Comparison of ENCODE assay signal across 2 cellular contexts in the genomic region with DNA sequence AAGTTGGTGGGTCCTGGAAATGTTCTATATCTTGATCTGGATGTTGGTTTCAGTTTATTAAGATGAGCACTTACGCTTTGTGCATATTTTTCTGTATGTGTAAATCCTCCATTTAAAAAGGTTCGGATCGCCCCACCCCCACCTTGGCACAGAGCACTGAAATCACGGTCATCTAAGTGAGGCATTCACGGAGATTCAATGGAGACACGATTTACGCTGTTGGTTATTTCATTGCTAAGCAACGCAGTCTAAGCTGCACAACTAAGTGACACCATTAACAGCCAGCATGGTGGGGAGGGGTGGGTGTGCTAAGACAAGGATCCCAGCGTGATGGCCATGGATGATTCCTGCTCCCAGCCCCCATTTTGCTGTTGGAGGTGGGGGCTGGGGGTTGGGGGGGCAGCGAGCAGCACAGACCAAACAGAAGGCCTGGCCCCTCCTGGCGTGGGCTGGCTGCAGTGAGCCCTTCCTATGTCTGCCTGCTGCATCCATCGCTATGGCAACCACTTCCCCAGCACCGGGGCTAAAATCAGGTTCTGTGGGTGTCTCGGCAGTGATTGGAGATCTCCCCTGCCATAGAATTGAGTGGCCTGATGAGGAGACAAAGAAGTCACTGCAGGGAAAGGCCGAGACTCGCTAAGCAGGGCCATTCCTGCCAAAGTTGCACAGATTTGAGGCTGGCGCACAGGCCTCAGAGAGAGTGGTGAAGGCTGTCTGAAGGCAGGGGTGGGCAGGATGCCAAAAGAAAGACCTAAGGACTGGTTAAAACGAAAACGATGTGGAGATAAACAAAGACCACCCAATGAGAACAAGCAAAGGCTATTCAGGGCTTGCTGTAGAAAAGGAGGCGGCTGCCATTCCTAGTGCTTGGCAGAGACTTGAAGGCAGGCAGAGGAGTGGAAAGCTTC.
TF ChIP-seq lines count a peak whose summit lies in the region.

No MANE protein-coding gene starts in this region.

TF ChIP-seq in HEK293, 187 proteins besides CTCF, POLR2A, EP300 and RAD21:
- TF ChIP-seq, protein P1, sequence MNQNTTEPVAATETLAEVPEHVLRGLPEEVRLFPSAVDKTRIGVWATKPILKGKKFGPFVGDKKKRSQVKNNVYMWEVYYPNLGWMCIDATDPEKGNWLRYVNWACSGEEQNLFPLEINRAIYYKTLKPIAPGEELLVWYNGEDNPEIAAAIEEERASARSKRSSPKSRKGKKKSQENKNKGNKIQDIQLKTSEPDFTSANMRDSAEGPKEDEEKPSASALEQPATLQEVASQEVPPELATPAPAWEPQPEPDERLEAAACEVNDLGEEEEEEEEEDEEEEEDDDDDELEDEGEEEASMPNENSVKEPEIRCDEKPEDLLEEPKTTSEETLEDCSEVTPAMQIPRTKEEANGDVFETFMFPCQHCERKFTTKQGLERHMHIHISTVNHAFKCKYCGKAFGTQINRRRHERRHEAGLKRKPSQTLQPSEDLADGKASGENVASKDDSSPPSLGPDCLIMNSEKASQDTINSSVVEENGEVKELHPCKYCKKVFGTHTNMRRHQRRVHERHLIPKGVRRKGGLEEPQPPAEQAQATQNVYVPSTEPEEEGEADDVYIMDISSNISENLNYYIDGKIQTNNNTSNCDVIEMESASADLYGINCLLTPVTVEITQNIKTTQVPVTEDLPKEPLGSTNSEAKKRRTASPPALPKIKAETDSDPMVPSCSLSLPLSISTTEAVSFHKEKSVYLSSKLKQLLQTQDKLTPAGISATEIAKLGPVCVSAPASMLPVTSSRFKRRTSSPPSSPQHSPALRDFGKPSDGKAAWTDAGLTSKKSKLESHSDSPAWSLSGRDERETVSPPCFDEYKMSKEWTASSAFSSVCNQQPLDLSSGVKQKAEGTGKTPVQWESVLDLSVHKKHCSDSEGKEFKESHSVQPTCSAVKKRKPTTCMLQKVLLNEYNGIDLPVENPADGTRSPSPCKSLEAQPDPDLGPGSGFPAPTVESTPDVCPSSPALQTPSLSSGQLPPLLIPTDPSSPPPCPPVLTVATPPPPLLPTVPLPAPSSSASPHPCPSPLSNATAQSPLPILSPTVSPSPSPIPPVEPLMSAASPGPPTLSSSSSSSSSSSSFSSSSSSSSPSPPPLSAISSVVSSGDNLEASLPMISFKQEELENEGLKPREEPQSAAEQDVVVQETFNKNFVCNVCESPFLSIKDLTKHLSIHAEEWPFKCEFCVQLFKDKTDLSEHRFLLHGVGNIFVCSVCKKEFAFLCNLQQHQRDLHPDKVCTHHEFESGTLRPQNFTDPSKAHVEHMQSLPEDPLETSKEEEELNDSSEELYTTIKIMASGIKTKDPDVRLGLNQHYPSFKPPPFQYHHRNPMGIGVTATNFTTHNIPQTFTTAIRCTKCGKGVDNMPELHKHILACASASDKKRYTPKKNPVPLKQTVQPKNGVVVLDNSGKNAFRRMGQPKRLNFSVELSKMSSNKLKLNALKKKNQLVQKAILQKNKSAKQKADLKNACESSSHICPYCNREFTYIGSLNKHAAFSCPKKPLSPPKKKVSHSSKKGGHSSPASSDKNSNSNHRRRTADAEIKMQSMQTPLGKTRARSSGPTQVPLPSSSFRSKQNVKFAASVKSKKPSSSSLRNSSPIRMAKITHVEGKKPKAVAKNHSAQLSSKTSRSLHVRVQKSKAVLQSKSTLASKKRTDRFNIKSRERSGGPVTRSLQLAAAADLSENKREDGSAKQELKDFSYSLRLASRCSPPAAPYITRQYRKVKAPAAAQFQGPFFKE (tag by site-specific recombination; IDR thresholded peaks at IDR 0.05; ENCODE audit: borderline replicate concordance), result no peak
- TF ChIP-seq GFI1B (tag by site-specific recombination; IDR thresholded peaks at IDR 0.05), result peak; percentile 62; the same call in 1 of the 2 replicates
- TF ChIP-seq, protein P2, sequence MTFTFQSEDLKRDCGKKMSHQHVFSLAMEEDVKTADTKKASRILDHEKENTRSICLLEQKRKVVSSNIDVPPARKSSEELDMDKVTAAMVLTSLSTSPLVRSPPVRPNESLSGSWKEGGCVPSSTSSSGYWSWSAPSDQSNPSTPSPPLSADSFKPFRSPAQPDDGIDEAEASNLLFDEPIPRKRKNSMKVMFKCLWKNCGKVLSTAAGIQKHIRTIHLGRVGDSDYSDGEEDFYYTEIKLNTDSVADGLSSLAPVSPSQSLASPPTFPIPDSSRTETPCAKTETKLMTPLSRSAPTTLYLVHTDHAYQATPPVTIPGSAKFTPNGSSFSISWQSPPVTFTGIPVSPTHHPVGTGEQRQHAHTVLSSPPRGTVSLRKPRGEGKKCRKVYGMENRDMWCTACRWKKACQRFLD (tag by site-specific recombination; IDR thresholded peaks at IDR 0.05), result no peak

TF ChIP-seq in K562, 482 proteins besides CTCF, POLR2A, EP300 and RAD21:
- TF ChIP-seq ZNF253 (CRISPR knock-in tag; conservative IDR thresholded peaks at IDR 0.05) (no peak), ETV1 (tag; conservative IDR thresholded peaks at IDR 0.05; ENCODE audit: low read depth) (no peak), KDM1A (IDR thresholded peaks at IDR 0.05) (peak; percentile 37 to 49; a peak in 1 of 4 replicates), RFX1 (IDR thresholded peaks at IDR 0.05) (peak; percentile 70), NFIC (IDR thresholded peaks at IDR 0.05) (peak; percentile 54)
- TF ChIP-seq, protein P3, sequence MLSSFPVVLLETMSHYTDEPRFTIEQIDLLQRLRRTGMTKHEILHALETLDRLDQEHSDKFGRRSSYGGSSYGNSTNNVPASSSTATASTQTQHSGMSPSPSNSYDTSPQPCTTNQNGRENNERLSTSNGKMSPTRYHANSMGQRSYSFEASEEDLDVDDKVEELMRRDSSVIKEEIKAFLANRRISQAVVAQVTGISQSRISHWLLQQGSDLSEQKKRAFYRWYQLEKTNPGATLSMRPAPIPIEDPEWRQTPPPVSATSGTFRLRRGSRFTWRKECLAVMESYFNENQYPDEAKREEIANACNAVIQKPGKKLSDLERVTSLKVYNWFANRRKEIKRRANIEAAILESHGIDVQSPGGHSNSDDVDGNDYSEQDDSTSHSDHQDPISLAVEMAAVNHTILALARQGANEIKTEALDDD (IDR thresholded peaks at IDR 0.05), result no peak
TF ChIP-seq in K562: peak in this region for 3.
